Comparison of ENCODE assay signal across 10 cellular contexts in the genomic region with DNA sequence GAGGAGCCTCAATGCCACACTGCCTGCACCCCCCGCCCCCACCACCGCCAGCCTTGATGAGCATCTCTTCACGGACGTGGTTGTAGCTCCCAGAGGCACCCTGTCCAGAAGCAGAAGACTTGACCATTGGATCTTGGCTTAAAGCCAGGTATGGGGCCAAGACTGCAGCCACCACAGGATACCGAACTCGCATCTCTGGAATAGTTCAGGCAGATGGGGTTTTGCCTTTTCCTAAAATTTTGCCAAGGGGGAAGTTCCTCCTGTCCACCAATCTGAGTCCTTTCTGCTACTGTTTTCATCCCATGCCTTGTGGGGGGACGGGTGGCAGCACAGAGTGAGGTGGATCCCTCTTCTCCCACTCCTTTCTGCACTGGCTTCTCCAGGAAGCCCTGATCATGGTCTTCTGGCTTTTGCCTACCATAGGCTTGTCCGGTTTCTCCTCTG. TPM values are rescaled to one million over a fixed set of nuclear protein-coding genes. Genes with fewer than 3 reads are reported as not detected.
DNase-seq lines count a peak whose midpoint lies in the region; ATAC-seq and TF ChIP-seq lines count a peak whose summit lies in the region.
"Had no signal": no experiment of that assay in that cellular context is flagged by ENCODE, and none has a peak within 500 bp of the region (broad histone marks: within the 10 kb centered on the region; RNA-seq: fewer than 3 reads in every experiment).

No MANE protein-coding gene starts in this region.

- TF ChIP-seq RAD21 in SK-N-SH (IDR thresholded peaks at IDR 0.05; ENCODE audit: low read length) = no peak

- no peaks in the 10 kb centered on the region for H3K79me2 ChIP-seq in SK-N-SH (ENCODE audit: insufficient read depth)

- no peak for TF ChIP-seq CTCF in SK-N-SH (IDR thresholded peaks at IDR 0.05)
- TF ChIP-seq CTCF in fibroblast of pulmonary artery (IDR thresholded peaks at IDR 0.05; ENCODE audit: low read length, missing control alignments) = no peak
- TF ChIP-seq CTCF in gastrocnemius medialis (IDR thresholded peaks at IDR 0.05 in 4 of 5, conservative IDR thresholded peaks at IDR 0.05 in 1 of 5) = no peak

- H3K4me2 ChIP-seq in SK-N-SH = peak overlapping the region; percentile 85

- no peak for TF ChIP-seq EP300 in SK-N-SH (IDR thresholded peaks at IDR 0.05; ENCODE audit: borderline replicate concordance in 1 of 2, low read depth in 1 of 2, low read length in 1 of 2)

- 72% methylated on average over 8 of the region's 8 CpGs for WGBS in SK-N-SH (ENCODE audit: low lambda C conversion rate)

- DNase-seq in G401 (ENCODE audit: low spot score) (peak; percentile 32), SK-N-SH (peak; percentile 57), fibroblast of pulmonary artery (ENCODE audit: low read depth) (no peak), gastrocnemius medialis (peak in 1 of 2 donors; percentile 75), NCI-H748 (lab: John Stamatoyannopoulos, UW; ENCODE audit: unreplicated experiment) (no peak), NCI-H446 (lab: John Stamatoyannopoulos, UW) (no peak)
- DNase-seq in stimulated activated CD4-positive, alpha-beta T cell treated with anti-CD3 and anti-CD28 coated beads, Interleukin-2, amount 100 ng/mL, for 48 hours = no peak
- DNase-seq: brain microvascular endothelial cell, NCI-H1930 had no signal

- no peaks in the 10 kb centered on the region for H3F3A ChIP-seq in SK-N-SH (replicated peaks; ENCODE audit: insufficient read depth)

- TF ChIP-seq POLR2A in gastrocnemius medialis (IDR thresholded peaks at IDR 0.05) = no peak

- H3K27me3 ChIP-seq in SK-N-SH (ENCODE audit: insufficient read depth) (no peaks in the 10 kb centered on the region), gastrocnemius medialis (no peaks in the 10 kb centered on the region)
- H3K27me3 ChIP-seq: brain microvascular endothelial cell had no signal

- H3K36me3 ChIP-seq in SK-N-SH (replicated peaks in 1 of 2; ENCODE audit: control insufficient read depth in 1 of 2, insufficient read depth in 2 of 2, low read length in 1 of 2) (peaks cover 0 to 2% of the 10 kb centered on the region in 2 experiments), gastrocnemius medialis (peaks cover 0 to 17% of the 10 kb centered on the region in 2 donors)
- H3K36me3 ChIP-seq: brain microvascular endothelial cell had no signal

- H4K20me1 ChIP-seq in SK-N-SH (ENCODE audit: insufficient read depth) = no peaks in the 10 kb centered on the region

- CTCF ChIA-PET in SK-N-SH (lab: Yijun Ruan, JAX) = interaction anchor here (0.9 to 2.4 kb wide), 7 partner anchors 17 to 164 kb away, joined by 3 to 15 read pairs (median 4); no protein-coding TSS in a partner anchor

- H2AFZ ChIP-seq in SK-N-SH (ENCODE audit: low read depth) = peak overlapping the region; percentile 75; the same call in 1 of the 2 replicates

- H3K9ac ChIP-seq in SK-N-SH = peak overlapping the region; percentile 43; the same call in 1 of the 2 replicates

- H3K4me1 ChIP-seq in SK-N-SH (ENCODE audit: control insufficient read depth in 1 of 2, insufficient read depth in 2 of 2, low read depth in 1 of 2, low read length in 1 of 2) (peaks cover 20 to 76% of the 10 kb centered on the region in 2 experiments), gastrocnemius medialis (peaks cover 62 to 66% of the 10 kb centered on the region in 2 donors)

- in situ Hi-C loops in G401 (cut with HindIII; ENCODE audit: low sequenced_read_pairs) (no loop called here), gastrocnemius medialis (cut with MboI; ENCODE audit: low sequenced_read_pairs in 4 of 4) (loop anchor here in 3 of 4 donors (10.0 to 25.0 kb wide), 3 partner anchors 153 to 316 kb away; partner anchors contain the start of genes EFCAB5 (in 2 of the 3) and SSH2 (in 2 of the 3))

- ATAC-seq in gastrocnemius medialis = peak; percentile 9 to 10
- ATAC-seq in HG03378 (IDR thresholded peaks at IDR 0.05; ENCODE audit: unreplicated experiment) = no peak

- no peaks in the 10 kb centered on the region for H3K9me2 ChIP-seq in SK-N-SH

- intact Hi-C loops in gastrocnemius medialis (cut with DNase I; ENCODE audit: low total_unique reads) = loop anchor here (5.0 to 10.0 kb wide), 3 partner anchors 56 to 487 kb away; no protein-coding TSS in a partner anchor

- POLR2A ChIA-PET in SK-N-SH (lab: Yijun Ruan, JAX) = interaction anchor here (1.1 kb wide), 1 partner anchor 26 kb away, joined by 3 read pairs; no protein-coding TSS in a partner anchor

- H3K9me3 ChIP-seq in SK-N-SH (no peaks in the 10 kb centered on the region), gastrocnemius medialis (no peaks in the 10 kb centered on the region)

- peak overlapping the region; percentile 75 to 86 for H3K4me3 ChIP-seq in SK-N-SH (ENCODE audit: low read depth in 2 of 2, low read length in 1 of 2)
- peak overlapping the region; percentile 76 for H3K4me3 ChIP-seq in fibroblast of pulmonary artery (replicated peaks; ENCODE audit: low read depth, low read length)
- peak overlapping the region; percentile 89 to 99 (median 96) for H3K4me3 ChIP-seq in gastrocnemius medialis

- H3K27ac ChIP-seq in SK-N-SH (ENCODE audit: low read depth in 2 of 2, low read length in 1 of 2) = peak overlapping the region in 1 of 2 experiments; percentile 86; a peak in 1 of 4 replicates
- H3K27ac ChIP-seq in gastrocnemius medialis = peak overlapping the region; percentile 98 to 100 (median 99)
- H3K27ac ChIP-seq: brain microvascular endothelial cell had no signal

TF ChIP-seq in SK-N-SH, 30 proteins besides CTCF, POLR2A, EP300 and RAD21:
- no peak for TF ChIP-seq IRF3 (IDR thresholded peaks at IDR 0.05; ENCODE audit: low read depth, low read length)
- no peak for TF ChIP-seq POLR2AphosphoS5 (IDR thresholded peaks at IDR 0.05; ENCODE audit: low read depth, low read length)
- TF ChIP-seq FOXM1 (IDR thresholded peaks at IDR 0.05; ENCODE audit: low read depth) = no peak
- TF ChIP-seq NFIC (IDR thresholded peaks at IDR 0.05; ENCODE audit: borderline replicate concordance) = 0 out of 2 replicates have a peak, but pooled peaks have one; percentile 15

RNA-seq across cellular contexts. Expression of gene CORO6, which starts 0.9 kb away (rescaled TPM):
- 3.6 and 9.7 TPM in 2 replicates for total RNA-seq in G401 (2014; rRNA removed; shearing (Covaris generic))
- 18.4 and 28.1 TPM in 2 replicates for polyA plus RNA-seq in SK-N-SH (2012; rRNA removed)
- 2.0 and 5.5 TPM in 2 replicates for polyA plus RNA-seq in SK-N-SH (2012; cell fraction: cytosol; rRNA removed)
- 212 and 229 TPM in 2 replicates for polyA plus RNA-seq in SK-N-SH (2012; cell fraction: nucleus; rRNA removed)
- total RNA-seq in gastrocnemius medialis = 100 to 1,000 TPM; 409 to 694 (median 563) TPM

RNA-seq across cellular contexts. Expression of gene ANKRD13B, which starts 28.8 kb away (rescaled TPM):
- total RNA-seq in G401 (2014; rRNA removed; shearing (Covaris generic)) = 17.5 and 29.6 TPM in 2 replicates
- polyA plus RNA-seq in SK-N-SH (2012; rRNA removed) = 14.0 and 16.1 TPM in 2 replicates
- polyA plus RNA-seq in SK-N-SH (2012; cell fraction: cytosol; rRNA removed) = 4.1 and 9.1 TPM in 2 replicates
- 90.2 and 139 TPM in 2 replicates for polyA plus RNA-seq in SK-N-SH (2012; cell fraction: nucleus; rRNA removed)
- total RNA-seq in gastrocnemius medialis = 10 to 100 TPM in 1 of 4 donors, 1 to 10 TPM in 3; 8.2 to 11.5 (median 9.2) TPM

RNA-seq across cellular contexts. Expression of gene GIT1, which starts 32.3 kb away (rescaled TPM):
- 42.2 and 45.9 TPM in 2 replicates for total RNA-seq in G401 (2014; rRNA removed; shearing (Covaris generic))
- 39.4 and 42.9 TPM in 2 replicates for polyA plus RNA-seq in SK-N-SH (2012; rRNA removed)
- 21.6 and 27.8 TPM in 2 replicates for polyA plus RNA-seq in SK-N-SH (2012; cell fraction: cytosol; rRNA removed)
- 92.1 and 131 TPM in 2 replicates for polyA plus RNA-seq in SK-N-SH (2012; cell fraction: nucleus; rRNA removed)
- total RNA-seq in gastrocnemius medialis = 10 to 100 TPM; 30.2 to 62.2 (median 41.1) TPM

RNA-seq across cellular contexts. Expression of gene TP53I13, which starts 53.3 kb away (rescaled TPM):
- total RNA-seq in G401 (2014; rRNA removed; shearing (Covaris generic)) = 72.2 and 119 TPM in 2 replicates
- polyA plus RNA-seq in SK-N-SH (2012; rRNA removed) = 39.2 and 45.3 TPM in 2 replicates
- 15.7 and 27.4 TPM in 2 replicates for polyA plus RNA-seq in SK-N-SH (2012; cell fraction: cytosol; rRNA removed)
- polyA plus RNA-seq in SK-N-SH (2012; cell fraction: nucleus; rRNA removed) = 130 and 165 TPM in 2 replicates
- total RNA-seq in gastrocnemius medialis = 10 to 100 TPM; 31.0 to 50.2 (median 32.1) TPM

RNA-seq across cellular contexts. Expression of gene ABHD15, which starts 54.9 kb away (rescaled TPM):
- total RNA-seq in G401 (2014; rRNA removed; shearing (Covaris generic)) = 5.2 and 11.1 TPM in 2 replicates
- 6.3 and 7.0 TPM in 2 replicates for polyA plus RNA-seq in SK-N-SH (2012; rRNA removed)
- 4.4 and 6.0 TPM in 2 replicates for polyA plus RNA-seq in SK-N-SH (2012; cell fraction: cytosol; rRNA removed)
- 5.7 and 6.0 TPM in 2 replicates for polyA plus RNA-seq in SK-N-SH (2012; cell fraction: nucleus; rRNA removed)
- total RNA-seq in gastrocnemius medialis = 1 to 10 TPM; 2.6 to 5.7 (median 5.0) TPM

Comparison
In these comparisons a context has a peak if more than half of its experiments do, and no peak if none do; other contexts are left out.
1. DNase-seq: peak in G401 (single experiment) and SK-N-SH (single experiment); none in fibroblast of pulmonary artery (single experiment), NCI-H748 (single experiment), stimulated activated CD4-positive, alpha-beta T cell treated with anti-CD3 and anti-CD28 coated beads, Interleukin-2, amount 100 ng/mL, for 48 hours (0 of 2) and NCI-H446 (0 of 2).
2. RNA of gene CORO6, which starts 0.9 kb away (total RNA-seq): 409 to 694 TPM in gastrocnemius medialis; 3.6 to 9.7 TPM in G401; every median in the first group is over 10 times any median in the second.
3. Peak in every context shown above with its lines, with median percentiles within 50 percentile points of each other: H3K4me3 ChIP-seq.